23 cellular contexts compared by ENCODE assay signal in the genomic region with DNA sequence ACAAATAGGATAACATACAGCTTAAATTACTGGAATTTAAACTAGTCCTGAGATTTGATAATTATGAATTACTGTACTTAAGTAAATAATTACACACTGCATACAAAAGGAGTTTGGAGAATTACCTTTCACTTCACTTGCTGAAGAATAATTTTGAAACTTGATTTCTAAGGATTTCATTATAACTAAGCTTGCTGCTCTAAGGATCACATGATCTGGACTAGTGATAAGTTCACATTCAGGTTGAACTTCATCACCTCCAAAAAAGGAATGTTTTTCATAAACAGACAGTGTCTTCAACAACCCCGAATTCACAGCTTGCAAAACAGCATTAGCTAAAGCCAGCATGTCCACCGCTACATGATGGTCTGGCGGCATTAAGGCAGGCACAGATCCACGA. TPM values are rescaled to one million over a fixed set of nuclear protein-coding genes. Genes with fewer than 3 reads are reported as not detected.
"Had no signal": no experiment of that assay in that cellular context is flagged by ENCODE, and none has a peak within 500 bp of the region (broad histone marks: within the 10 kb centered on the region; RNA-seq: fewer than 3 reads in every experiment).

No MANE protein-coding gene starts in this region.

- DNase-seq: activated CD4-positive, alpha-beta T cell treated with anti-CD3 and anti-CD28 coated beads for 4 hours; activated effector memory CD4-positive, alpha-beta T cell treated with anti-CD3 and anti-CD28 coated beads, Interleukin-2, amount 50 U/mL, for 16 hours; activated T-cell treated with anti-CD3 and anti-CD28 coated beads for 4 hours; adrenal gland; effector CD8-positive, alpha-beta T cell; gastrocnemius medialis; head of caudate nucleus; lower lobe of right lung; right lobe of liver; small intestine; stimulated activated CD4-positive, alpha-beta T cell treated with anti-CD3 and anti-CD28 coated beads, Interleukin-15, amount 100 ng/mL, for 24 hours; stimulated activated CD4-positive, alpha-beta T cell treated with anti-CD3 and anti-CD28 coated beads, Interleukin-4, amount 100 ng/mL, for 1 hour; testis; upper lobe of right lung had no signal

- H3K9me3 ChIP-seq: adrenal gland, breast epithelium, gastrocnemius medialis, lower lobe of right lung, right lobe of liver, testis, upper lobe of right lung had no signal

- H3K79me2 ChIP-seq: parathyroid adenoma had no signal

- FAIRE-seq: astrocyte, keratinocyte, small intestine, TTC549 had no signal

- H2AFZ ChIP-seq: parathyroid adenoma had no signal

- H3K27ac ChIP-seq: adrenal gland, breast epithelium, gastrocnemius medialis, lower lobe of right lung, parathyroid adenoma, right lobe of liver, testis, upper lobe of right lung had no signal

- H3K27me3 Mint-ChIP-seq: dendritic cell treated with granulocyte-macrophage colony-stimulating factor and Interleukin-4, amounts not matched to agents 40 ng/mL and 50 ng/mL, for 4 days; natural killer cell treated with Interleukin-12 subunit alpha and Interleukin-12 subunit beta and Interleukin-15 and Interleukin-18, amount 100 ng/mL, for 72 hours had no signal

- H3K4me3 Mint-ChIP-seq: dendritic cell treated with granulocyte-macrophage colony-stimulating factor and Interleukin-4, amounts not matched to agents 40 ng/mL and 50 ng/mL, for 4 days; natural killer cell treated with Interleukin-12 subunit alpha and Interleukin-12 subunit beta and Interleukin-15 and Interleukin-18, amount 100 ng/mL, for 72 hours had no signal

- H3K4me1 ChIP-seq: adrenal gland, breast epithelium, lower lobe of right lung, parathyroid adenoma, right lobe of liver, testis, upper lobe of right lung had no signal

- H3K36me3 ChIP-seq: breast epithelium had no signal

- H3K9ac ChIP-seq: parathyroid adenoma had no signal

- H3K27me3 ChIP-seq: adrenal gland, breast epithelium, gastrocnemius medialis, right lobe of liver, testis, upper lobe of right lung had no signal

- ATAC-seq: esophagus mucosa; gastrocnemius medialis; lower lobe of right lung; natural killer cell treated with Interleukin-12 subunit alpha and Interleukin-12 subunit beta and Interleukin-15 and Interleukin-18, amount 100 ng/mL, for 72 hours; right lobe of liver; upper lobe of right lung had no signal

- H3K9me3 Mint-ChIP-seq: dendritic cell treated with granulocyte-macrophage colony-stimulating factor and Interleukin-4, amounts not matched to agents 40 ng/mL and 50 ng/mL, for 4 days; natural killer cell treated with Interleukin-12 subunit alpha and Interleukin-12 subunit beta and Interleukin-15 and Interleukin-18, amount 100 ng/mL, for 72 hours had no signal

- H3K27ac Mint-ChIP-seq: dendritic cell treated with granulocyte-macrophage colony-stimulating factor and Interleukin-4, amounts not matched to agents 40 ng/mL and 50 ng/mL, for 4 days; natural killer cell treated with Interleukin-12 subunit alpha and Interleukin-12 subunit beta and Interleukin-15 and Interleukin-18, amount 100 ng/mL, for 72 hours had no signal

- H3K4me3 ChIP-seq: adrenal gland, breast epithelium, gastrocnemius medialis, lower lobe of right lung, right lobe of liver, testis, upper lobe of right lung had no signal

RNA-seq across cellular contexts. Expression of a gene that starts 44.8 kb away (rescaled TPM):
- total RNA-seq: adrenal gland, astrocyte, lower lobe of right lung, mesenteric fat pad, right lobe of liver, upper lobe of right lung had no signal
